In genomic region chr13:113186061-113186900, GRCh38 we compare ENCODE assay signal across 10 cellular contexts.
A peak's percentile ranks its signal among the peaks of the same experiment; 100 is the strongest.
DNase-seq lines count a peak whose midpoint lies in the region; ATAC-seq lines count a peak whose summit lies in the region.
"Had no signal": no experiment of that assay in that cellular context is flagged by ENCODE, and none has a peak within 500 bp of the region (broad histone marks: within the 10 kb centered on the region; RNA-seq: fewer than 3 reads in every experiment).

No MANE protein-coding gene starts in this region.

- H3K36me3 ChIP-seq in adipocyte (ENCODE audit: control insufficient read depth, insufficient read depth, low read length, severe bottlenecking) = peaks cover 54% of the 10 kb centered on the region

- no peaks in the 10 kb centered on the region for H3K27me3 Mint-ChIP-seq in activated T-cell treated with anti-CD3 and anti-CD28 coated beads, Interleukin-2, amount 50 U/mL, for 24 hours

- DNase-seq in activated T-cell treated with anti-CD3 and anti-CD28 coated beads, Interleukin-2, amount 50 U/mL, for 24 hours = no peak
- DNase-seq in activated T-cell treated with anti-CD3 and anti-CD28 coated beads, Interleukin-2, amount 50 U/mL, for 48 hours = no peak
- DNase-seq in adipocyte (ENCODE audit: low read depth) (no peak), NCI-H1436 (lab: John Stamatoyannopoulos, UW) (no peak), SW480 (ENCODE audit: low spot score) (no peak), GM19238 (ENCODE audit: insufficient read length, low spot score) (no peak)
- DNase-seq in stimulated activated naive CD8-positive, alpha-beta T cell treated with anti-CD3 and anti-CD28 coated beads, Interleukin-15, Interleukin-2, amounts not matched to agents 100 U/mL and 50 U/mL, for 24 hours = peak; percentile 34
- DNase-seq: NCI-H446 treated with DMSO at 0.1 percent for 48 hours had no signal

- peak overlapping the region; percentile 79 for H3K4me3 ChIP-seq in adipocyte (ENCODE audit: low read length)
- H3K4me3 ChIP-seq: BLaER1 had no signal

- no peaks in the 10 kb centered on the region for H3K9me3 Mint-ChIP-seq in activated T-cell treated with anti-CD3 and anti-CD28 coated beads, Interleukin-2, amount 50 U/mL, for 24 hours

- peaks cover 90% of the 10 kb centered on the region for H3K36me3 Mint-ChIP-seq in activated T-cell treated with anti-CD3 and anti-CD28 coated beads, Interleukin-2, amount 50 U/mL, for 24 hours (ENCODE audit: low read depth)

- H3K4me3 Mint-ChIP-seq in activated T-cell treated with anti-CD3 and anti-CD28 coated beads, Interleukin-2, amount 50 U/mL, for 24 hours = peak overlapping the region; percentile 53

- peak overlapping the region; percentile 91 for H3K27ac Mint-ChIP-seq in activated T-cell treated with anti-CD3 and anti-CD28 coated beads, Interleukin-2, amount 50 U/mL, for 24 hours

- no peaks in the 10 kb centered on the region for H3K27me3 ChIP-seq in adipocyte (replicated peaks; ENCODE audit: control insufficient read depth, insufficient read depth, low read length)
- H3K27me3 ChIP-seq: BLaER1 had no signal

- ATAC-seq in HG02885 (IDR thresholded peaks at IDR 0.05; ENCODE audit: poor library complexity, unreplicated experiment) = peak; percentile 94
- peak; percentile 79 for ATAC-seq in stimulated activated naive CD8-positive, alpha-beta T cell treated with anti-CD3 and anti-CD28 coated beads, Interleukin-15, Interleukin-2, amounts not matched to agents 100 U/mL and 50 U/mL, for 24 hours

- peaks cover 59% of the 10 kb centered on the region for H3K4me1 Mint-ChIP-seq in activated T-cell treated with anti-CD3 and anti-CD28 coated beads, Interleukin-2, amount 50 U/mL, for 24 hours (ENCODE audit: low read depth)

- H3K9ac ChIP-seq in adipocyte (ENCODE audit: low read length) = peak overlapping the region; percentile 75
- H3K9ac ChIP-seq: BLaER1 had no signal

- no peaks in the 10 kb centered on the region for H3K9me3 ChIP-seq in adipocyte (ENCODE audit: control insufficient read depth, low read length)
- H3K9me3 ChIP-seq: BLaER1 had no signal

- H3K4me1 ChIP-seq in adipocyte (ENCODE audit: control insufficient read depth, insufficient read depth, low read length) = peaks cover 24% of the 10 kb centered on the region
